Comparison of ENCODE assay signal across 21 cellular contexts in genomic region chr12:133105620-133106019, GRCh38. TPM values are rescaled to one million over a fixed set of nuclear protein-coding genes. Genes with fewer than 3 reads are reported as not detected.
DNase-seq lines count a peak whose midpoint lies in the region; ATAC-seq and TF ChIP-seq lines count a peak whose summit lies in the region.
"Had no signal": no experiment of that assay in that cellular context is flagged by ENCODE, and none has a peak within 500 bp of the region (broad histone marks: within the 10 kb centered on the region; RNA-seq: fewer than 3 reads in every experiment).

No MANE protein-coding gene starts in this region.

- intact Hi-C loops in Panc1 (cut with micrococcal nuclease; ENCODE audit: unreplicated experiment) = no loop called here

- H3K4me2 ChIP-seq in skeletal muscle satellite cell (ENCODE audit: low read length) = no peak overlapping the region

- no peak overlapping the region for H3K27ac ChIP-seq in Panc1 (ENCODE audit: low read length)
- H3K27ac ChIP-seq: 22Rv1, brain microvascular endothelial cell, C4-2B, dorsolateral prefrontal cortex, left ventricle myocardium inferior, ovary, tibial nerve had no signal

- H3K27me3 ChIP-seq in Panc1 (ENCODE audit: control insufficient read depth, insufficient read depth, low read length) = no peaks in the 10 kb centered on the region
- H3K27me3 ChIP-seq in skeletal muscle satellite cell (ENCODE audit: control insufficient read depth, insufficient read depth, low read length) = no peaks in the 10 kb centered on the region
- H3K27me3 ChIP-seq: brain microvascular endothelial cell, dorsolateral prefrontal cortex, ovary, tibial nerve had no signal

- ATAC-seq in Panc1 (no peak), HG03378 (IDR thresholded peaks at IDR 0.05; ENCODE audit: unreplicated experiment) (no peak)
- ATAC-seq: activated CD8-positive, alpha-beta memory T cell treated with anti-CD3 and anti-CD28 coated beads, Interleukin-2, amount 10 ng/mL, durations not matched to agents 7 days and 5 days had no signal

- CTCF ChIA-PET in Panc1 (lab: Charles Lee) = no interaction called here

- POLR2A ChIA-PET in Panc1 (lab: Charles Lee) = no interaction called here

- H3K36me3 ChIP-seq in Panc1 (ENCODE audit: control insufficient read depth, insufficient read depth, low read length) = peaks cover 16% of the 10 kb centered on the region
- H3K36me3 ChIP-seq in skeletal muscle satellite cell (ENCODE audit: insufficient read depth, low read length) = peaks cover 79% of the 10 kb centered on the region

- no peak overlapping the region for H3K9ac ChIP-seq in skeletal muscle satellite cell (ENCODE audit: low read depth, low read length)

- DNase-seq in DMS53 (lab: John Stamatoyannopoulos, UW) = peak; percentile 25
- DNase-seq in DMS53 treated with DMSO at 0.1 percent for 48 hours (lab: John Stamatoyannopoulos, UW; ENCODE audit: unreplicated experiment) = no peak
- DNase-seq in Panc1 (ENCODE audit: low read depth, low spot score) = no peak
- peak; percentile 5 for DNase-seq in fibroblast of peridontal ligament (ENCODE audit: extremely low read depth)
- DNase-seq in NCI-H1436 (lab: John Stamatoyannopoulos, UW) = no peak
- no peak for DNase-seq in stimulated activated CD4-positive, alpha-beta T cell treated with anti-CD3 and anti-CD28 coated beads, Interleukin-4, amount 100 ng/mL, for 4 hours
- DNase-seq: activated CD8-positive, alpha-beta memory T cell treated with anti-CD3 and anti-CD28 coated beads, Interleukin-2, amount 10 ng/mL, durations not matched to agents 7 days and 5 days; activated gamma-delta T cell treated with Interleukin-2 at 50 U/mL for 16 hours; brain microvascular endothelial cell; dorsolateral prefrontal cortex; hypothalamus; left ventricle myocardium inferior; NCI-H446 treated with DMSO at 0.1 percent for 48 hours; ovary; SHP77; small intestine had no signal

- H3K9me3 ChIP-seq in Panc1 (ENCODE audit: control insufficient read depth, insufficient read depth, low read depth, low read length) (peaks cover 92% of the 10 kb centered on the region), skeletal muscle satellite cell (replicated peaks; ENCODE audit: low read length) (peaks cover 80% of the 10 kb centered on the region)

- TSS peak; percentile 26 for BruUV-seq in Panc1 (replicated peaks; lab: Mats Ljungman, UMichigan)

- in situ Hi-C loops in Panc1 (cut with HindIII; ENCODE audit: low pct_unique_long_range_greater_than_20kb, low sequenced_read_pairs) = no loop called here

- no peak for TF ChIP-seq CTCF in Panc1 (IDR thresholded peaks at IDR 0.05)

- H3K4me1 ChIP-seq in Panc1 (ENCODE audit: control insufficient read depth, insufficient read depth, low read length) = no peaks in the 10 kb centered on the region
- no peaks in the 10 kb centered on the region for H3K4me1 ChIP-seq in skeletal muscle satellite cell (ENCODE audit: control insufficient read depth, insufficient read depth, low read length)
- H3K4me1 ChIP-seq: left ventricle myocardium inferior, tibial nerve had no signal

- no peak overlapping the region for H3K4me3 ChIP-seq in Panc1 (ENCODE audit: low read depth in 2 of 2, low read length in 2 of 2)
- H3K4me3 ChIP-seq in skeletal muscle satellite cell (ENCODE audit: low read length) = peak overlapping the region; percentile 5
- H3K4me3 ChIP-seq: dorsolateral prefrontal cortex, left ventricle myocardium inferior, ovary, tibial nerve had no signal

RNA-seq across cellular contexts. Expression of gene ZNF891, which starts 24.5 kb away (rescaled TPM):
- total RNA-seq in Panc1 (2021; ENCODE audit: unreplicated experiment) = 2.2 TPM
- 0.47 TPM for polyA plus RNA-seq in Panc1 (2012; ENCODE audit: insufficient read length)
- 0.76 and 0.87 TPM in 2 replicates for total RNA-seq in skeletal muscle satellite cell (2012; rRNA removed)

RNA-seq across cellular contexts. Expression of gene ZNF10, which starts 24.8 kb away (rescaled TPM):
- 12.4 TPM for total RNA-seq in Panc1 (2021; ENCODE audit: unreplicated experiment)
- polyA plus RNA-seq in Panc1 (2012; ENCODE audit: insufficient read length) = 5.5 TPM
- 2.0 and 3.3 TPM in 2 replicates for total RNA-seq in skeletal muscle satellite cell (2012; rRNA removed)

RNA-seq across cellular contexts. Expression of gene ZNF140, which starts 24.9 kb away (rescaled TPM):
- 14.3 TPM for total RNA-seq in Panc1 (2021; ENCODE audit: unreplicated experiment)
- 10.1 TPM for polyA plus RNA-seq in Panc1 (2012; ENCODE audit: insufficient read length)
- 16.4 and 17.0 TPM in 2 replicates for total RNA-seq in skeletal muscle satellite cell (2012; rRNA removed)

Comparison
In these comparisons a context has a peak if more than half of its experiments do, and no peak if none do; other contexts are left out.
1. DNase-seq: peak in DMS53 (single experiment) and fibroblast of peridontal ligament (single experiment); none in DMS53 treated with DMSO at 0.1 percent for 48 hours (single experiment), Panc1 (single experiment), NCI-H1436 (single experiment) and stimulated activated CD4-positive, alpha-beta T cell treated with anti-CD3 and anti-CD28 coated beads, Interleukin-4, amount 100 ng/mL, for 4 hours (0 of 2).